Comparison of ENCODE assay signal across 8 cellular contexts in genomic region chr19:39823693-39824092, GRCh38.
A peak's percentile ranks its signal among the peaks of the same experiment; 100 is the strongest.
DNase-seq lines count a peak whose midpoint lies in the region; ATAC-seq and TF ChIP-seq lines count a peak whose summit lies in the region.

No MANE protein-coding gene starts in this region.

- H3K9ac ChIP-seq in endocrine pancreas (ENCODE audit: control insufficient read depth, insufficient read depth, low read length) (peak overlapping the region; percentile 15), muscle layer of colon (ENCODE audit: low read length) (peak overlapping the region; percentile 62)

- no peak for ATAC-seq in HG03378 (IDR thresholded peaks at IDR 0.05; ENCODE audit: unreplicated experiment)
- ATAC-seq in GM21367 (IDR thresholded peaks at IDR 0.05; ENCODE audit: unreplicated experiment), result no peak

- H3K27me3 ChIP-seq in endocrine pancreas (ENCODE audit: control insufficient read depth, insufficient read depth, low read length) (no peaks in the 10 kb centered on the region), muscle layer of colon (ENCODE audit: control insufficient read depth in 1 of 2, insufficient read depth in 2 of 2, low read length in 2 of 2) (no peaks in the 10 kb centered on the region)

- H3K36me3 ChIP-seq in endocrine pancreas (ENCODE audit: control insufficient read depth, insufficient read depth, low read length) (no peaks in the 10 kb centered on the region), muscle layer of colon (ENCODE audit: insufficient read depth, low read length) (peaks cover 24% of the 10 kb centered on the region)

- DNase-seq in AG10803 (ENCODE audit: low read depth) (no peak), NCI-H146 treated with DMSO at 0.1 percent for 48 hours (lab: John Stamatoyannopoulos, UW; ENCODE audit: unreplicated experiment) (peak; percentile 33), NCI-H526 treated with DMSO at 0.1 percent for 48 hours (lab: John Stamatoyannopoulos, UW) (no peak), NCI-H187 treated with DMSO at 0.1 percent for 48 hours (lab: John Stamatoyannopoulos, UW) (no peak)

- no peaks in the 10 kb centered on the region for H3K9me3 ChIP-seq in endocrine pancreas (ENCODE audit: control insufficient read depth, low read length)
- H3K9me3 ChIP-seq in muscle layer of colon (ENCODE audit: low read length), result no peaks in the 10 kb centered on the region

- peak overlapping the region; percentile 92 for H3K4me3 ChIP-seq in AG10803 (ENCODE audit: low read length)
- H3K4me3 ChIP-seq in endocrine pancreas (ENCODE audit: control insufficient read depth, insufficient read depth, low read length), result peak overlapping the region; percentile 28
- peak overlapping the region; percentile 43 to 82 for H3K4me3 ChIP-seq in muscle layer of colon (ENCODE audit: low read depth in 1 of 2, low read length in 2 of 2)

- no peak for TF ChIP-seq CTCF in AG10803 (conservative IDR thresholded peaks at IDR 0.05; ENCODE audit: low read length)

- H3K4me1 ChIP-seq in endocrine pancreas (ENCODE audit: control insufficient read depth, insufficient read depth, low read length), result no peaks in the 10 kb centered on the region
- H3K4me1 ChIP-seq in muscle layer of colon (ENCODE audit: insufficient read depth, low read length), result peaks cover 17% of the 10 kb centered on the region

- H3K27ac ChIP-seq in muscle layer of colon (ENCODE audit: low read depth, low read length), result peak overlapping the region; percentile 40

Comparison
In these comparisons a context has a peak if more than half of its experiments do, and no peak if none do; other contexts are left out.
1. H3K4me3 ChIP-seq: peak in every context shown above with its lines; median percentile 92 in AG10803; 62 in muscle layer of colon; 28 in endocrine pancreas.